ENCODE assay signal across 26 cellular contexts in genomic region chrX:1851527-1851926, GRCh38.
"Had no signal": no experiment of that assay in that cellular context is flagged by ENCODE, and none has a peak within 500 bp of the region (broad histone marks: within the 10 kb centered on the region; RNA-seq: fewer than 3 reads in every experiment).

No MANE protein-coding gene starts in this region.

- H3K36me3 ChIP-seq: breast epithelium, left ventricle myocardium inferior, thoracic aorta, vagina had no signal

- ATAC-seq: activated naive CD8-positive, alpha-beta T cell treated with anti-CD3 and anti-CD28 coated beads, Interleukin-2, amount 50 U/mL, for 24 hours; mucosa of descending colon; natural killer cell treated with Interleukin-12 subunit alpha and Interleukin-12 subunit beta and Interleukin-15 and Interleukin-18, amount 100 ng/mL, for 72 hours; right cardiac atrium; stimulated activated effector memory CD8-positive, alpha-beta T cell treated with anti-CD3 and anti-CD28 coated beads, Interleukin-12 subunit alpha, Interleukin-12 subunit beta, amount 100 ng/mL, for 72 hours had no signal

- FAIRE-seq: colon, frontal cortex, TTC549 had no signal

- H3K27ac ChIP-seq: breast epithelium, left ventricle myocardium inferior, thoracic aorta, vagina, VCaP had no signal

- DNase-seq: activated CD4-positive, alpha-beta memory T cell treated with anti-CD3 and anti-CD28 coated beads, Interleukin-2, amount 10 ng/mL, durations not matched to agents 7 days and 5 days; activated CD4-positive, alpha-beta T cell treated with anti-CD3 and anti-CD28 coated beads, Interleukin-2, amount 10 ng/mL, durations not matched to agents 7 days and 5 days; activated CD4-positive, CD25-positive, alpha-beta regulatory T cell treated with anti-CD3 and anti-CD28 coated beads, Interleukin-2, amount 50 U/mL, for 72 hours; activated CD8-positive, alpha-beta memory T cell treated with anti-CD3 and anti-CD28 coated beads, Interleukin-2, amount 50 U/mL, for 48 hours; activated naive CD8-positive, alpha-beta T cell treated with anti-CD3 and anti-CD28 coated beads, Interleukin-2, amount 50 U/mL, for 24 hours; activated T-cell treated with anti-CD3 and anti-CD28 coated beads, Interleukin-2, amount 50 U/mL, for 24 hours; amygdala; dermis blood vessel endothelial cell; effector CD8-positive, alpha-beta T cell; islet precursor cell; left ventricle myocardium inferior; mucosa of descending colon; right cardiac atrium; stimulated activated CD4-positive, alpha-beta T cell treated with anti-CD3 and anti-CD28 coated beads, Interleukin-4, amount 100 ng/mL, for 1 hour; T-helper 9 cell; trophoblast cell had no signal

- H3K9me3 ChIP-seq: mucosa of descending colon, thoracic aorta, vagina had no signal

- H3K4me1 ChIP-seq: breast epithelium, left ventricle myocardium inferior, vagina had no signal

- H3K4me3 ChIP-seq: breast epithelium, left ventricle myocardium inferior, lung, mucosa of descending colon, thoracic aorta, vagina had no signal

- H3K27me3 ChIP-seq: breast epithelium, vagina had no signal
